In genomic region chr16:31700200-31700529, GRCh38 we compare ENCODE assay signal across 8 cellular contexts.
DNase-seq lines count a peak whose midpoint lies in the region; ATAC-seq and TF ChIP-seq lines count a peak whose summit lies in the region.

No MANE protein-coding gene starts in this region.

- no peaks in the 10 kb centered on the region for H3F3A ChIP-seq in DOHH2 (ENCODE audit: control insufficient read depth, insufficient read depth)

- H3K9ac ChIP-seq in muscle layer of colon (ENCODE audit: low read length): no peak overlapping the region

- peaks cover 25% of the 10 kb centered on the region for H3K4me1 ChIP-seq in DOHH2 (ENCODE audit: control insufficient read depth, low read length)
- peaks cover 10% of the 10 kb centered on the region for H3K4me1 ChIP-seq in muscle layer of colon (ENCODE audit: insufficient read depth, low read length)

- H4K20me1 ChIP-seq in DOHH2 (ENCODE audit: control insufficient read depth, insufficient read depth, low read depth, low read length): 0 out of 2 replicates have a peak, but pooled peaks cover 5% of the 10 kb centered on the region

- H3K4me3 ChIP-seq in DOHH2 (ENCODE audit: low read length): peak overlapping the region; percentile 77
- H3K4me3 ChIP-seq in muscle layer of colon (ENCODE audit: low read depth in 1 of 2, low read length in 2 of 2): peak overlapping the region; percentile 69 to 77

- H3K36me3 ChIP-seq in DOHH2 (ENCODE audit: control insufficient read depth, low read length) (peaks cover 28% of the 10 kb centered on the region), muscle layer of colon (ENCODE audit: insufficient read depth, low read length) (peaks cover 25% of the 10 kb centered on the region)

- ATAC-seq in GM21423 (IDR thresholded peaks at IDR 0.05; ENCODE audit: unreplicated experiment): peak; percentile 83
- ATAC-seq in GM19467 (IDR thresholded peaks at IDR 0.05; ENCODE audit: unreplicated experiment): no peak

- H3K27me3 ChIP-seq in DOHH2 (ENCODE audit: control insufficient read depth, low read length) (no peaks in the 10 kb centered on the region), muscle layer of colon (ENCODE audit: control insufficient read depth in 1 of 2, insufficient read depth in 2 of 2, low read length in 2 of 2) (no peaks in the 10 kb centered on the region)

- DNase-seq in NCI-H446 treated with DMSO at 0.1 percent for 48 hours (lab: John Stamatoyannopoulos, UW) (peak; percentile 50), cerebellum (ENCODE audit: low spot score) (peak; percentile 93), AML-193 (lab: John Stamatoyannopoulos, UW) (no peak)
- DNase-seq in activated effector memory CD4-positive, alpha-beta T cell treated with anti-CD3 and anti-CD28 coated beads, Interleukin-2, amount 50 U/mL, for 16 hours: no peak

- H3K4me2 ChIP-seq in DOHH2 (ENCODE audit: low read length): peak overlapping the region; percentile 64

- H3K9me2 ChIP-seq in DOHH2 (replicated peaks; ENCODE audit: control insufficient read depth, low read length): no peaks in the 10 kb centered on the region

- H3K9me3 ChIP-seq in DOHH2 (ENCODE audit: control insufficient read depth, insufficient read depth, low read length) (no peaks in the 10 kb centered on the region), muscle layer of colon (ENCODE audit: low read length) (no peaks in the 10 kb centered on the region)

- no peak for TF ChIP-seq CTCF in DOHH2 (IDR thresholded peaks at IDR 0.05; ENCODE audit: low read depth, low read length, poor library complexity, severe bottlenecking)

- H3K27ac ChIP-seq in DOHH2 (ENCODE audit: low read depth, low read length): no peak overlapping the region
- no peak overlapping the region for H3K27ac ChIP-seq in muscle layer of colon (ENCODE audit: low read depth, low read length)

- H3K79me2 ChIP-seq in DOHH2 (ENCODE audit: control insufficient read depth, low read length): peaks cover 25% of the 10 kb centered on the region

Comparison
In these comparisons a context has a peak if more than half of its experiments do, and no peak if none do; other contexts are left out.
1. DNase-seq: peak in NCI-H446 treated with DMSO at 0.1 percent for 48 hours (single experiment) and cerebellum (single experiment); none in AML-193 (0 of 2) and activated effector memory CD4-positive, alpha-beta T cell treated with anti-CD3 and anti-CD28 coated beads, Interleukin-2, amount 50 U/mL, for 16 hours (single experiment).